In the genomic region with DNA sequence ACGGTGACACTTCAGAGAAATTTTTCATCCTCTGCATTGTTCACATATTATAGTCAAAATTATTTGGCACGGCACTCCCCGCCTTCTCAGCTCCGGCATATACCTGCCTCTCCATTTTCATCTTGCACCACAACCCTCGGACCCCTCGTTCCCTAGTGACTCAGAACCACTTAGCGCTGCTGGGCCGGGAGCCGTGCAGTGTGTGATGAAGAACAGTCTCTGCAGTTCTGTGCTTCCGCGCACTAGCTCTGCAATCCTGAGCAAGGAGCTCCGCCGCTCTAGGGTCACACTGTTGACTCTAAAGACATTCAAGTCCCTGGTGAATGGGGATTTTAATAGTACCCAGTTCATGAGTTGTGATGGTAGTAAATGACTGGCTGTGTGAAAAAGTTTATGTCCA, we compare ENCODE assay signal across 20 cellular contexts.
A peak's percentile ranks its signal among the peaks of the same experiment; 100 is the strongest.
DNase-seq lines count a peak whose midpoint lies in the region; ATAC-seq, FAIRE-seq and TF ChIP-seq lines count a peak whose summit lies in the region.
"Had no signal": no experiment of that assay in that cellular context is flagged by ENCODE, and none has a peak within 500 bp of the region (broad histone marks: within the 10 kb centered on the region; RNA-seq: fewer than 3 reads in every experiment).

No MANE protein-coding gene starts in this region.

- intact Hi-C loops in K562 (cut with micrococcal nuclease): loop anchor here (1.0 kb wide), 1 partner anchor 185 kb away; no protein-coding TSS in a partner anchor

- ATAC-seq in DND-41 (ENCODE audit: insufficient read depth, low read depth) (no peak), K562 (peak; percentile 51; the same call in 2 of the 3 replicates)
- ATAC-seq: CD8-positive, alpha-beta T cell had no signal

- no peak for TF ChIP-seq POLR2A in K562 (conservative IDR thresholded peaks at IDR 0.05)

- peaks cover 5% of the 10 kb centered on the region for H3K4me1 ChIP-seq in DND-41 (ENCODE audit: insufficient read depth, low read length)
- H3K4me1 ChIP-seq in K562 (replicated peaks in 1 of 2; ENCODE audit: control insufficient read depth in 2 of 2, insufficient read depth in 2 of 2, low read length in 2 of 2): no peaks in the 10 kb centered on the region
- H3K4me1 ChIP-seq in neuronal stem cell (ENCODE audit: control insufficient read depth in 2 of 2, insufficient read depth in 1 of 2, low read depth in 1 of 2, low read length in 2 of 2): no peaks in the 10 kb centered on the region
- H3K4me1 ChIP-seq: BLaER1, Caco-2 had no signal

- no peak overlapping the region for H3K9ac ChIP-seq in DND-41 (ENCODE audit: low read depth, low read length)
- no peak overlapping the region for H3K9ac ChIP-seq in K562 (ENCODE audit: insufficient read depth in 1 of 2, low read depth in 2 of 2, low read length in 2 of 2)
- H3K9ac ChIP-seq in neuronal stem cell (ENCODE audit: low read depth, low read length, poor library complexity): no peak overlapping the region
- H3K9ac ChIP-seq: BLaER1 had no signal

- 7% methylated on average over 13 of the region's 13 CpGs for WGBS in K562 (ENCODE audit: insufficient coverage, low coverage, missing lambda C conversion rate)
- WGBS in neuronal stem cell (ENCODE audit: extremely low coverage in 2 of 2, insufficient read length in 2 of 2, insufficient replicate concordance in 1 of 2), 2 donors: no CpG with 5 or more reads among the region's 13 CpGs

- no peak overlapping the region for H2AK5ac ChIP-seq in neuronal stem cell (ENCODE audit: low read depth, low read length)

- H3K9me1 ChIP-seq in K562 (ENCODE audit: control insufficient read depth, insufficient read depth, low read length): no peaks in the 10 kb centered on the region

- no peak for TF ChIP-seq RAD21 in K562 (CRISPR knock-in tag; conservative IDR thresholded peaks at IDR 0.05 in 1 of 2, IDR thresholded peaks at IDR 0.05 in 1 of 2)

- H2BK5ac ChIP-seq in neuronal stem cell (ENCODE audit: low read length): no peak overlapping the region

- no peak overlapping the region for H2BK120ac ChIP-seq in neuronal stem cell (ENCODE audit: low read depth, low read length)

- H3K79me2 ChIP-seq in DND-41 (ENCODE audit: insufficient read depth, low read length) (no peaks in the 10 kb centered on the region), K562 (ENCODE audit: control insufficient read depth, insufficient read depth, low read length) (no peaks in the 10 kb centered on the region)

- no peaks in the 10 kb centered on the region for H3K79me1 ChIP-seq in neuronal stem cell (ENCODE audit: low read depth, low read length)

- H2BK12ac ChIP-seq in neuronal stem cell (ENCODE audit: low read length): no peak overlapping the region

- peak overlapping the region; percentile 67 for H3K18ac ChIP-seq in neuronal stem cell (ENCODE audit: low read length)

- in situ Hi-C loops in K562 (cut with MboI): loop anchor here (10.0 kb wide), 2 partner anchors 349 to 969 kb away; a partner anchor contains a TSS

- H3K4ac ChIP-seq in neuronal stem cell (ENCODE audit: low read length): no peak overlapping the region

- POLR2A ChIA-PET in K562 (lab: Yijun Ruan, JAX): no interaction called here

- H3K4me3 ChIP-seq in DND-41 (ENCODE audit: low read depth in 1 of 2, low read length in 2 of 2) (no peak overlapping the region), K562 (no peak overlapping the region), neuronal stem cell (ENCODE audit: low read length in 2 of 2) (no peak overlapping the region)
- H3K4me3 ChIP-seq: BLaER1, GM23338 had no signal

- no peak overlapping the region for H4K8ac ChIP-seq in neuronal stem cell (ENCODE audit: low read depth, low read length)

- no peak for TF ChIP-seq EP300 in K562 (IDR thresholded peaks at IDR 0.05; ENCODE audit: low read length)

- TF ChIP-seq CTCF in DND-41 (IDR thresholded peaks at IDR 0.05; ENCODE audit: borderline replicate concordance, extremely low read depth, low read length, poor library complexity, severe bottlenecking) (no peak), K562 (IDR thresholded peaks at IDR 0.05 in 2 of 3, conservative IDR thresholded peaks at IDR 0.05 in 1 of 3; ENCODE audit: insufficient read depth in 2 of 3, low read depth in 1 of 3, low read length in 3 of 3) (no peak), GM20000 (IDR thresholded peaks at IDR 0.05; ENCODE audit: extremely low read depth, missing control alignments) (no peak)

- H3K27ac ChIP-seq in DND-41 (ENCODE audit: low read length) (no peak overlapping the region), K562 (ENCODE audit: extremely low read depth, low read depth, low read length) (no peak overlapping the region), neuronal stem cell (replicated peaks; ENCODE audit: low read length) (no peak overlapping the region)
- H3K27ac ChIP-seq: 22Rv1, BLaER1, C4-2B had no signal

- DNase-seq in DMS53 (lab: John Stamatoyannopoulos, UW) (peak; percentile 44), DMS53 treated with DMSO at 0.1 percent for 48 hours (lab: John Stamatoyannopoulos, UW; ENCODE audit: unreplicated experiment) (no peak), DND-41 (no peak), K562 (ENCODE audit: extremely low read depth in 1 of 4, low spot score in 3 of 4) (no peak), neuronal stem cell (ENCODE audit: low spot score) (no peak), ecto neural progenitor cell (ENCODE audit: low spot score) (no peak), ureter (ENCODE audit: low spot score) (no peak), GM20000 (ENCODE audit: low spot score) (no peak)
- DNase-seq: DMS153, DMS79 treated with DMSO at 0.1 percent for 48 hours had no signal

- H4K91ac ChIP-seq in neuronal stem cell (ENCODE audit: low read depth, low read length, poor library complexity): no peak overlapping the region

- H3K14ac ChIP-seq in neuronal stem cell (ENCODE audit: low read length): no peak overlapping the region

- no peak for FAIRE-seq in K562 (lab: Jason Lieb, UNC)
- FAIRE-seq: A204.1, G401.6, GM12892, GM19239 had no signal

- H2AFZ ChIP-seq in DND-41 (ENCODE audit: low read depth, low read length): peak overlapping the region; percentile 5; the same call in 1 of the 2 replicates
- H2AFZ ChIP-seq in K562 (ENCODE audit: low read depth, low read length): no peak overlapping the region
- H2AFZ ChIP-seq in neuronal stem cell (ENCODE audit: low read length): no peak overlapping the region
- H2AFZ ChIP-seq: GM23338 had no signal

- H3K23ac ChIP-seq in neuronal stem cell (ENCODE audit: low read depth, low read length, poor library complexity): no peak overlapping the region

- no TSS peak for BruUV-seq in K562 (replicated peaks; lab: Mats Ljungman, UMichigan)

- H3K27me3 ChIP-seq in DND-41 (ENCODE audit: insufficient read depth, low read length, poor library complexity): no peaks in the 10 kb centered on the region
- H3K27me3 ChIP-seq in K562 (ENCODE audit: control insufficient read depth in 2 of 2, insufficient read depth in 2 of 2, low read length in 2 of 2): peaks cover 4 to 19% of the 10 kb centered on the region in 2 experiments
- H3K27me3 ChIP-seq in neuronal stem cell (ENCODE audit: control insufficient read depth in 3 of 3, insufficient read depth in 3 of 3, low read depth in 1 of 3, low read length in 3 of 3): no peaks in the 10 kb centered on the region
- H3K27me3 ChIP-seq: BLaER1 had no signal

- CTCF ChIA-PET in K562 (lab: Yijun Ruan, JAX; ENCODE audit: low intra/inter-chr PET ratio): no interaction called here

- H3K9me3 ChIP-seq in DND-41 (ENCODE audit: insufficient read depth, low read length, severe bottlenecking): no peaks in the 10 kb centered on the region
- no peaks in the 10 kb centered on the region for H3K9me3 ChIP-seq in K562 (replicated peaks; ENCODE audit: control insufficient read depth, insufficient read depth, low read depth, low read length)
- H3K9me3 ChIP-seq in neuronal stem cell (replicated peaks in 1 of 2; ENCODE audit: control insufficient read depth in 2 of 2, insufficient read depth in 1 of 2, low read depth in 1 of 2, low read length in 2 of 2): no peaks in the 10 kb centered on the region
- H3K9me3 ChIP-seq: BLaER1, Caco-2 had no signal

- H3K4me2 ChIP-seq in DND-41 (ENCODE audit: insufficient read depth, low read length) (no peak overlapping the region), K562 (ENCODE audit: insufficient read depth, low read length) (no peak overlapping the region), neuronal stem cell (ENCODE audit: insufficient read depth, low read length, poor library complexity, severe bottlenecking) (no peak overlapping the region)
- H3K4me2 ChIP-seq: BLaER1 had no signal

- no peak overlapping the region for H2BK15ac ChIP-seq in neuronal stem cell (ENCODE audit: low read length)

- H3K36me3 ChIP-seq in DND-41 (ENCODE audit: insufficient read depth, low read length): no peaks in the 10 kb centered on the region
- no peaks in the 10 kb centered on the region for H3K36me3 ChIP-seq in K562 (ENCODE audit: control insufficient read depth, insufficient read depth, low read length)
- no peaks in the 10 kb centered on the region for H3K36me3 ChIP-seq in neuronal stem cell (replicated peaks in 1 of 2; ENCODE audit: control insufficient read depth in 2 of 2, insufficient read depth in 2 of 2, low read length in 2 of 2)
- H3K36me3 ChIP-seq: BLaER1 had no signal

- H4K20me1 ChIP-seq in DND-41 (ENCODE audit: insufficient read depth, low read length): no peaks in the 10 kb centered on the region
- H4K20me1 ChIP-seq in K562 (replicated peaks; ENCODE audit: control insufficient read depth, insufficient read depth, low read length): no peaks in the 10 kb centered on the region
- H4K20me1 ChIP-seq: BLaER1 had no signal

TF ChIP-seq in K562, 482 proteins besides CTCF, POLR2A, EP300 and RAD21:
- no peak for TF ChIP-seq ZNF316 (IDR thresholded peaks at IDR 0.05)
- no peak for TF ChIP-seq ELF4 (CRISPR knock-in tag; IDR thresholded peaks at IDR 0.05)
- TF ChIP-seq FOXA1 (IDR thresholded peaks at IDR 0.05; ENCODE audit: borderline replicate concordance): no peak
- no peak for TF ChIP-seq ZNF143 (CRISPR knock-in tag; IDR thresholded peaks at IDR 0.05)
- no peak for TF ChIP-seq MAZ (CRISPR knock-in tag; conservative IDR thresholded peaks at IDR 0.05 in 1 of 2, IDR thresholded peaks at IDR 0.05 in 1 of 2)
- TF ChIP-seq, protein P1, sequence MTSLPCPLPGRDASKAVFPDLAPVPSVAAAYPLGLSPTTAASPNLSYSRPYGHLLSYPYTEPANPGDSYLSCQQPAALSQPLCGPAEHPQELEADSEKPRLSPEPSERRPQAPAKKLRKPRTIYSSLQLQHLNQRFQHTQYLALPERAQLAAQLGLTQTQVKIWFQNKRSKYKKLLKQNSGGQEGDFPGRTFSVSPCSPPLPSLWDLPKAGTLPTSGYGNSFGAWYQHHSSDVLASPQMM (CRISPR knock-in tag; IDR thresholded peaks at IDR 0.05): no peak
- no peak for TF ChIP-seq JUND (IDR thresholded peaks at IDR 0.05; ENCODE audit: borderline replicate concordance, low read depth, low read length)
- TF ChIP-seq JUND (tag; IDR thresholded peaks at IDR 0.05; ENCODE audit: borderline replicate concordance, low read depth, low read length): no peak
